Comparison of ENCODE assay signal across 9 cellular contexts in genomic region chr12:6635856-6636521, GRCh38. TPM values are rescaled to one million over a fixed set of nuclear protein-coding genes. Genes with fewer than 3 reads are reported as not detected.
DNase-seq lines count a peak whose midpoint lies in the region; ATAC-seq and TF ChIP-seq lines count a peak whose summit lies in the region.
"Had no signal": no experiment of that assay in that cellular context is flagged by ENCODE, and none has a peak within 500 bp of the region (broad histone marks: within the 10 kb centered on the region; RNA-seq: fewer than 3 reads in every experiment).

Gene LPAR5 (minus strand): TSS chr12:6635959. CDS start chr12:6621248, 14,711 bp downstream.

- TF ChIP-seq POLR2A in IMR-90 (IDR thresholded peaks at IDR 0.05; ENCODE audit: low read depth, low read length), result no peak

- CTCF ChIA-PET in IMR-90 (lab: Yijun Ruan, JAX), result interaction anchor here (0.7 kb wide), 1 partner anchor 172 kb away, joined by 4 read pairs; no protein-coding TSS in a partner anchor

- no peak within 1 kb of the TSS for H2BK15ac ChIP-seq in IMR-90 (ENCODE audit: low read depth, low read length)

- H3K14ac ChIP-seq in IMR-90 (replicated peaks; ENCODE audit: low read depth, low read length), result no peak within 1 kb of the TSS

- H2BK120ac ChIP-seq in IMR-90 (ENCODE audit: low read depth, low read length), result no peak within 1 kb of the TSS

- no peak within 1 kb of the TSS for H3K18ac ChIP-seq in IMR-90 (ENCODE audit: low read depth, low read length)

- no peak within 1 kb of the TSS for H3K4ac ChIP-seq in IMR-90 (ENCODE audit: low read depth, low read length)

- H3K9me1 ChIP-seq in IMR-90 (ENCODE audit: insufficient read depth, low read length), result no peaks in the 10 kb centered on the region

- POLR2A ChIA-PET in IMR-90 (lab: Charles Lee; ENCODE audit: unreplicated experiment), result no interaction called here

- no peak within 1 kb of the TSS for H4K8ac ChIP-seq in IMR-90 (ENCODE audit: low read depth in 2 of 2, low read length in 2 of 2)

- in situ Hi-C loops in IMR-90 (cut with MboI; ENCODE audit: low sequenced_read_pairs), result no loop called here
- in situ Hi-C loops in HAP-1 (cut with MboI; ENCODE audit: low sequenced_read_pairs), result no loop called here

- no peak within 1 kb of the TSS for H3K56ac ChIP-seq in IMR-90 (ENCODE audit: extremely low read depth, insufficient read depth, low read length)

- H3K36me3 ChIP-seq in IMR-90 (ENCODE audit: control insufficient read depth, insufficient read depth, low read length), result no peaks in the 10 kb centered on the region
- H3K36me3 ChIP-seq in urinary bladder (ENCODE audit: insufficient read depth), result no peaks in the 10 kb centered on the region
- H3K36me3 ChIP-seq in HAP-1 (replicated peaks), result no peaks in the 10 kb centered on the region

- H3K79me1 ChIP-seq in IMR-90 (ENCODE audit: low read depth in 1 of 2, low read length in 2 of 2), result no peaks in the 10 kb centered on the region

- H2BK20ac ChIP-seq in IMR-90 (ENCODE audit: low read depth, low read length), result no peak within 1 kb of the TSS

- H4K20me1 ChIP-seq in IMR-90 (ENCODE audit: insufficient read depth, low read length), result no peaks in the 10 kb centered on the region

- no TSS peak for BruUV-seq in IMR-90 (replicated peaks; lab: Mats Ljungman, UMichigan)

- no peak within 1 kb of the TSS for H3K9ac ChIP-seq in IMR-90 (ENCODE audit: low read depth, low read length)

- WGBS in IMR-90 (ENCODE audit: extremely low coverage in 2 of 2, insufficient read length in 1 of 2), 2 experiments, result 52% methylated on average over 7 of the region's 17 CpGs; no CpG with 5 or more reads in 1 of the 2 experiments
- WGBS in urinary bladder, result 47% methylated on average over 17 of the region's 17 CpGs

- DNase-seq in activated T-cell treated with anti-CD3 and anti-CD28 coated beads for 48 hours (ENCODE audit: low read depth) (peak; percentile 32), activated T-cell treated with anti-CD3 and anti-CD28 coated beads for 4 hours (no peak), IMR-90 (no peak), left kidney (ENCODE audit: low read depth, low spot score) (peak; percentile 23), HAP-1 (ENCODE audit: low spot score in 2 of 2) (no peak)
- DNase-seq in activated naive CD4-positive, alpha-beta T cell treated with anti-CD3 and anti-CD28 coated beads, Interleukin-2, amount 50 U/mL, for 72 hours (ENCODE audit: low spot score in 2 of 2), result no peak

- peaks cover 0 to 5% of the 10 kb centered on the region in 2 donors for H3K36me3 Mint-ChIP-seq in activated naive CD4-positive, alpha-beta T cell treated with anti-CD3 and anti-CD28 coated beads, Interleukin-2, amount 50 U/mL, for 72 hours

- H4K91ac ChIP-seq in IMR-90 (ENCODE audit: insufficient read depth, low read depth, low read length), result no peak within 1 kb of the TSS

- H3K27ac ChIP-seq in IMR-90 (ENCODE audit: insufficient read depth, low read length), result no peak within 1 kb of the TSS
- H3K27ac ChIP-seq in urinary bladder (ENCODE audit: low read depth), result peak within 1 kb of the TSS; percentile 41
- H3K27ac ChIP-seq: C4-2B had no signal

- peak within 1 kb of the TSS; percentile 15 for H2AK9ac ChIP-seq in IMR-90 (replicated peaks; ENCODE audit: low read depth, low read length, poor library complexity)

- no peak for ATAC-seq in IMR-90 (ENCODE audit: low read depth)
- peak; percentile 21 to 44 for ATAC-seq in activated naive CD4-positive, alpha-beta T cell treated with anti-CD3 and anti-CD28 coated beads, Interleukin-2, amount 50 U/mL, for 72 hours
- ATAC-seq in GM21723 (IDR thresholded peaks at IDR 0.05; ENCODE audit: unreplicated experiment), result no peak

- H3K4me2 ChIP-seq in IMR-90 (ENCODE audit: low read depth, low read length), result no peak within 1 kb of the TSS

- H2AK5ac ChIP-seq in IMR-90 (ENCODE audit: low read depth, low read length), result no peak within 1 kb of the TSS

- no peak for TF ChIP-seq CTCF in IMR-90 (conservative IDR thresholded peaks at IDR 0.05; ENCODE audit: low read depth, low read length)

- no peak for TF ChIP-seq RAD21 in IMR-90 (IDR thresholded peaks at IDR 0.05; ENCODE audit: low read length)

- H3K27me3 ChIP-seq in IMR-90 (ENCODE audit: control insufficient read depth, insufficient read depth, low read length), result peaks cover 21% of the 10 kb centered on the region
- H3K27me3 ChIP-seq in HAP-1 (ENCODE audit: low read depth), result no peaks in the 10 kb centered on the region

- H2AFZ ChIP-seq in IMR-90 (replicated peaks; ENCODE audit: low read length, poor library complexity), result peak within 1 kb of the TSS; percentile 34

- dilution Hi-C loops in IMR-90 (cut with HindIII; ENCODE audit: low sequenced_read_pairs, unreplicated experiment), result no loop called here

- H2BK5ac ChIP-seq in IMR-90 (ENCODE audit: low read depth, low read length, poor library complexity, severe bottlenecking), result no peak within 1 kb of the TSS

- no peaks in the 10 kb centered on the region for H3K9me3 Mint-ChIP-seq in activated naive CD4-positive, alpha-beta T cell treated with anti-CD3 and anti-CD28 coated beads, Interleukin-2, amount 50 U/mL, for 72 hours

- H3K4me3 ChIP-seq in IMR-90 (ENCODE audit: insufficient read depth, low read depth, low read length) (no peak within 1 kb of the TSS), urinary bladder (ENCODE audit: low read depth, low read length) (no peak within 1 kb of the TSS), HAP-1 (no peak within 1 kb of the TSS)

- H3K4me1 ChIP-seq in IMR-90 (ENCODE audit: control insufficient read depth, insufficient read depth, low read length) (peaks cover 6% of the 10 kb centered on the region; the same call in 1 of the 2 replicates), urinary bladder (ENCODE audit: insufficient read depth) (no peaks in the 10 kb centered on the region), HAP-1 (no peaks in the 10 kb centered on the region)

- no peak within 1 kb of the TSS for H3K23ac ChIP-seq in IMR-90 (ENCODE audit: low read depth, low read length)

- H3K9me3 ChIP-seq in IMR-90 (ENCODE audit: control insufficient read depth, insufficient read depth, low read length), result no peaks in the 10 kb centered on the region; the same call in 1 of the 2 replicates
- no peaks in the 10 kb centered on the region for H3K9me3 ChIP-seq in HAP-1

- intact Hi-C loops in IMR-90 (cut with micrococcal nuclease), result no loop called here

- no peak within 1 kb of the TSS for H4K5ac ChIP-seq in IMR-90 (ENCODE audit: low read depth, low read length)

- H3K27ac Mint-ChIP-seq in activated naive CD4-positive, alpha-beta T cell treated with anti-CD3 and anti-CD28 coated beads, Interleukin-2, amount 50 U/mL, for 72 hours, result peak within 1 kb of the TSS in 1 of 2 donors; percentile 24

TF ChIP-seq in IMR-90, 13 proteins besides CTCF, POLR2A, EP300 and RAD21:
- no peak for TF ChIP-seq NFE2L2 (IDR thresholded peaks at IDR 0.05; ENCODE audit: low read depth, low read length)

RNA-seq across cellular contexts. Expression of gene LPAR5, which starts in this region (rescaled TPM):
- total RNA-seq in IMR-90 (2012; rRNA removed) (not detected in 2 replicates), urinary bladder (1.7 TPM)
- polyA plus RNA-seq in IMR-90 (2012; rRNA removed) (not detected in 2 replicates), urinary bladder (2.2 TPM)
- 0.01 TPM in 1 of 2 replicates, not detected in the other for polyA plus RNA-seq in IMR-90 (2012; cell fraction: cytosol; rRNA removed)
- polyA plus RNA-seq in IMR-90 (2012; cell fraction: nucleus; rRNA removed; ENCODE audit: low replicate concordance), result not detected in 2 replicates
- total RNA-seq in activated naive CD4-positive, alpha-beta T cell treated with anti-CD3 and anti-CD28 coated beads, Interleukin-2, amount 50 U/mL, for 72 hours, result 1 to 10 TPM; 2.8 to 5.1 TPM

Comparison
In these comparisons a context has a peak if more than half of its experiments do, and no peak if none do; other contexts are left out.
1. DNase-seq: peak in activated T-cell treated with anti-CD3 and anti-CD28 coated beads for 48 hours (single experiment) and left kidney (single experiment); none in activated T-cell treated with anti-CD3 and anti-CD28 coated beads for 4 hours (single experiment), IMR-90 (single experiment), activated naive CD4-positive, alpha-beta T cell treated with anti-CD3 and anti-CD28 coated beads, Interleukin-2, amount 50 U/mL, for 72 hours (0 of 2) and HAP-1 (0 of 2).
2. ATAC-seq: peak in activated naive CD4-positive, alpha-beta T cell treated with anti-CD3 and anti-CD28 coated beads, Interleukin-2, amount 50 U/mL, for 72 hours (2 of 2); none in IMR-90 (single experiment) and GM21723 (single experiment).